Comparison of ENCODE assay signal across 16 cellular contexts in the genomic region with DNA sequence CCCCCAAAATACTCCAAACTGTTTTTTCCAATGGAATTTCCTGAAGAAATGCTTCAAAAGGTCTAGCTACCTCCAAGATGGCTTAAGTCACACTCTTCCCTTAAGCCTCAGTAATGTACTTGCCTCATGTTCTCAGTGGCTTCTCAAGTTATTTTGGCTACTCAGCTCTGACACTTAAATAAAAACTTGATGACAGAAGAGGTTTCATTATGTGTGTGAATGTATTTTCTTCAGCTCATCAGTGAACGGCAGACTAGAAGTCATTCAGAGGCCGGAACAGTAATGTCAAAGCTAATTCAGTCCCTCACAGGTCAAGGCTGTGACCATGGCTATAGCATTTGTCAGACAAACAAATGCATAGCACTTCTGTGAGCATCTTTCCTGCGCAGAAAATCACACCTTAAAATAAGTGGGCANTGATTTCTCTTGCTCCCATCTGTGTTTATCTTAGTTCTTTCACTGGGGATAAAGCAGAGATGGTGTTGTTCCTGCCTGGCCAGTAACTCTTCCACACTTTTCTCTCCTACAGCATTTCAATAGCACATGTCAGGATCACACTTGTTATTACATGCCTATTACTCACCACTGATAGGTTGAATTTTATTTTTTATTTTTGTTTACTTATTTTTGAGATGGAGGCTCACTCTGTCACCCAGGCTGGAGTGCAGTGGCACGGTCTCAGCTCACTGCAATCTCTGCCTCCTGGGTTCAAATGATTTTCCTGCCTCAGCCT.
DNase-seq lines count a peak whose midpoint lies in the region; ATAC-seq, FAIRE-seq and TF ChIP-seq lines count a peak whose summit lies in the region.
"Had no signal": no experiment of that assay in that cellular context is flagged by ENCODE, and none has a peak within 500 bp of the region (broad histone marks: within the 10 kb centered on the region; RNA-seq: fewer than 3 reads in every experiment).

No MANE protein-coding gene starts in this region.

- H3K4me3 ChIP-seq in uterus = no peak overlapping the region

- H3K27ac ChIP-seq in uterus = no peak overlapping the region

- TF ChIP-seq CTCF in D721Med (IDR thresholded peaks at IDR 0.05; ENCODE audit: insufficient read depth, missing control alignments) (no peak), uterus (IDR thresholded peaks at IDR 0.05) (no peak)

- peak; percentile 6 for FAIRE-seq in D721Med (lab: Jason Lieb, UNC)
- FAIRE-seq: colon had no signal

- no peaks in the 10 kb centered on the region for H3K9me3 ChIP-seq in uterus

- ATAC-seq in GM18867 (IDR thresholded peaks at IDR 0.05; ENCODE audit: unreplicated experiment) (peak; percentile 89), HG02610 (IDR thresholded peaks at IDR 0.05; ENCODE audit: unreplicated experiment) (peak; percentile 83), HG03520 (IDR thresholded peaks at IDR 0.05; ENCODE audit: unreplicated experiment) (peak; percentile 84)
- ATAC-seq: stimulated activated memory B cell treated with anti-CD40 and anti-IgM and Interleukin-4, amounts not matched to agents 10 μg/mL and 1 μg/mL and 100 μg/mL, for 72 hours had no signal

- TF ChIP-seq POLR2A in uterus (IDR thresholded peaks at IDR 0.05) = no peak

- intact Hi-C loops in uterus (cut with DNase I; ENCODE audit: low total_unique reads) = no loop called here

- H3K27me3 ChIP-seq in uterus = no peaks in the 10 kb centered on the region

- no peaks in the 10 kb centered on the region for H3K36me3 ChIP-seq in uterus

- H3K4me1 ChIP-seq in uterus = no peaks in the 10 kb centered on the region

- no peak for DNase-seq in D721Med (ENCODE audit: insufficient read length, low spot score)
- no peak for DNase-seq in SKM-1 treated with dmso at 0.1 percent for 144 hours (lab: John Stamatoyannopoulos, UW; ENCODE audit: unreplicated experiment)
- DNase-seq in uterus = no peak
- no peak for DNase-seq in stimulated activated CD8-positive, alpha-beta memory T cell treated with anti-CD3 and anti-CD28 coated beads, Interleukin-4, amount 100 ng/mL, for 48 hours
- DNase-seq in epidermal melanocyte (ENCODE audit: insufficient read length, low spot score) = no peak
- DNase-seq: activated CD4-positive, alpha-beta T cell treated with anti-CD3 and anti-CD28 coated beads, Interleukin-2, amount 50 U/mL, for 1 hour; foreskin melanocyte; kidney glomerular epithelial cell; MV-4-11; NCI-H524 treated with DMSO at 0.1 percent for 48 hours; stimulated activated CD4-positive, alpha-beta T cell treated with anti-CD3 and anti-CD28 coated beads, Interleukin-15, amount 100 ng/mL, for 24 hours had no signal
